24 cellular contexts compared by ENCODE assay signal in the genomic region with DNA sequence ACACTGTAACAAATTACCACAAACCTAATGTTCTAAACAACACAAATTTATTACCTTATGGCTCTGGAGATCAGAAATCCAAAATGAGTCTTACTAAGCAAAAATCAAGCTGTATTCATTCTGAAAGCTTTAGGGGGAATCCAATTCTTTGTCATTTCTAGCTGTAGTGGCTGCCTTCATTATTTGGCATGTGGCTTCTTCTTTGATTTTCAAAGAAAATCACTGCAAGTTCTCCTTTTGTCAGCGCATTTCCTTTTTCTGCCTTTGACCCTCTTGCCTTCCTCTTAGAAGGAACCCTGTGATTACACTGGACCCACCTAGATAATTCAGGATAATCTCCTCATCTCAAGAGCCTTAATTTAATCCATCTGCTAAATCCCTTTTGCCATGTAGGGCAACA. TPM values are rescaled to one million over a fixed set of nuclear protein-coding genes. Genes with fewer than 3 reads are reported as not detected.
DNase-seq lines count a peak whose midpoint lies in the region; ATAC-seq and TF ChIP-seq lines count a peak whose summit lies in the region.
"Had no signal": no experiment of that assay in that cellular context is flagged by ENCODE, and none has a peak within 500 bp of the region (broad histone marks: within the 10 kb centered on the region; RNA-seq: fewer than 3 reads in every experiment).

No MANE protein-coding gene starts in this region.

- H3K36me3 Mint-ChIP-seq in GM23338 (ENCODE audit: low read depth) = no peaks in the 10 kb centered on the region
- H3K36me3 Mint-ChIP-seq: CD4-positive, alpha-beta memory T cell had no signal

- no peak for TF ChIP-seq POLR2A in breast epithelium (IDR thresholded peaks at IDR 0.05)

- ATAC-seq in GM23338 (no peak), HG03565 (IDR thresholded peaks at IDR 0.05; ENCODE audit: unreplicated experiment) (peak; percentile 62), right cardiac atrium (no peak)
- ATAC-seq: A549, Right ventricle myocardium inferior had no signal

- peak; percentile 9 for DNase-seq in CD1c-positive myeloid dendritic cell (ENCODE audit: extremely low spot score)
- no peak for DNase-seq in GM23338 (ENCODE audit: low spot score)
- peak; percentile 55 for DNase-seq in OCI-M1 (lab: John Stamatoyannopoulos, UW)
- no peak for DNase-seq in NCI-H146 treated with DMSO at 0.1 percent for 48 hours (lab: John Stamatoyannopoulos, UW; ENCODE audit: unreplicated experiment)
- DNase-seq in activated T-cell treated with anti-CD3 and anti-CD28 coated beads for 4 hours = no peak
- DNase-seq in breast epithelium (ENCODE audit: low spot score in 2 of 2) = no peak
- no peak for DNase-seq in right cardiac atrium
- DNase-seq: Caco-2; CD4-positive, alpha-beta memory T cell; H7; HFFc6; NCI-H1417 treated with DMSO at 0.1 percent for 48 hours; NCI-H2029; NCI-H2227 treated with DMSO at 0.1 percent for 48 hours; NCI-H510A had no signal

- H3K4me1 ChIP-seq in GM23338 (ENCODE audit: insufficient read depth) (no peaks in the 10 kb centered on the region), breast epithelium (no peaks in the 10 kb centered on the region), right cardiac atrium (ENCODE audit: control insufficient read depth, insufficient read depth, low read length) (no peaks in the 10 kb centered on the region)
- H3K4me1 ChIP-seq: A549, BLaER1, Caco-2 had no signal

- no peaks in the 10 kb centered on the region for H3K79me2 ChIP-seq in GM23338 (replicated peaks; ENCODE audit: insufficient read depth)

- no peaks in the 10 kb centered on the region for H4K20me1 ChIP-seq in GM23338 (replicated peaks; ENCODE audit: insufficient read depth)
- H4K20me1 ChIP-seq: BLaER1 had no signal

- intact Hi-C loops in breast epithelium (cut with DNase I; ENCODE audit: low total_unique reads) = no loop called here
- intact Hi-C loops in right cardiac atrium (cut with DNase I) = no loop called here

- H3K4me3 Mint-ChIP-seq in GM23338 = no peak overlapping the region
- H3K4me3 Mint-ChIP-seq: CD4-positive, alpha-beta memory T cell; HFFc6; T-helper 1 cell treated with Interleukin-12 subunit alpha and Interleukin-12 subunit beta and Interleukin-4 antibody, amounts not matched to agents 30 μg/mL and 1 μg/mL, for 36 hours had no signal

- H3K9me3 ChIP-seq in breast epithelium (no peaks in the 10 kb centered on the region), right cardiac atrium (ENCODE audit: control insufficient read depth, low read length) (no peaks in the 10 kb centered on the region)
- H3K9me3 ChIP-seq: A549, BLaER1, Caco-2 had no signal

- H3K27ac Mint-ChIP-seq in GM23338 = no peak overlapping the region
- H3K27ac Mint-ChIP-seq: CD4-positive, alpha-beta memory T cell; HFFc6; T-helper 1 cell treated with Interleukin-12 subunit alpha and Interleukin-12 subunit beta and Interleukin-4 antibody, amounts not matched to agents 30 μg/mL and 1 μg/mL, for 36 hours had no signal

- no peaks in the 10 kb centered on the region for H3K27me3 ChIP-seq in GM23338 (ENCODE audit: insufficient read depth)
- H3K27me3 ChIP-seq in breast epithelium = no peaks in the 10 kb centered on the region
- H3K27me3 ChIP-seq in right cardiac atrium (ENCODE audit: control insufficient read depth, insufficient read depth) = no peaks in the 10 kb centered on the region
- H3K27me3 ChIP-seq: BLaER1 had no signal

- peaks cover 2% of the 10 kb centered on the region for H3K27me3 Mint-ChIP-seq in GM23338 (ENCODE audit: insufficient read depth, low read depth, poor library complexity)

- 0 out of 3 replicates have a peak, but pooled peaks cover 3% of the 10 kb centered on the region for H3K9me3 Mint-ChIP-seq in GM23338
- H3K9me3 Mint-ChIP-seq: CD4-positive, alpha-beta memory T cell; T-helper 1 cell treated with Interleukin-12 subunit alpha and Interleukin-12 subunit beta and Interleukin-4 antibody, amounts not matched to agents 30 μg/mL and 1 μg/mL, for 36 hours had no signal

- no peak overlapping the region for H3K4me2 ChIP-seq in GM23338
- H3K4me2 ChIP-seq: A549, BLaER1, KMS-11 had no signal

- H3K9me2 ChIP-seq in GM23338 (ENCODE audit: insufficient read depth) = 0 out of 2 replicates have a peak, but pooled peaks cover 4% of the 10 kb centered on the region

- H3K4me3 ChIP-seq in GM23338 (no peak overlapping the region), breast epithelium (no peak overlapping the region), right cardiac atrium (ENCODE audit: low read length) (no peak overlapping the region)
- H3K4me3 ChIP-seq: A549, BLaER1 had no signal

- no peaks in the 10 kb centered on the region for H3F3A ChIP-seq in GM23338 (replicated peaks; ENCODE audit: low read depth)

- H3K27ac ChIP-seq in GM23338 (ENCODE audit: low read depth) (no peak overlapping the region), breast epithelium (no peak overlapping the region), right cardiac atrium (ENCODE audit: low read length) (no peak overlapping the region)
- H3K27ac ChIP-seq: A549, BLaER1, KMS-11 had no signal

- peaks cover 8% of the 10 kb centered on the region; the same call in 2 of the 3 replicates for H3K4me1 Mint-ChIP-seq in GM23338
- H3K4me1 Mint-ChIP-seq: CD4-positive, alpha-beta memory T cell had no signal

- H3K36me3 ChIP-seq in GM23338 (ENCODE audit: insufficient read depth) = no peaks in the 10 kb centered on the region
- H3K36me3 ChIP-seq in breast epithelium = no peaks in the 10 kb centered on the region
- H3K36me3 ChIP-seq: BLaER1 had no signal

- WGBS in right cardiac atrium = 73% methylated on average over 1 of the region's 1 CpG

- TF ChIP-seq CTCF in GM23338 (conservative IDR thresholded peaks at IDR 0.05; ENCODE audit: low read depth in 2 of 2) = no peak
- TF ChIP-seq CTCF in breast epithelium (IDR thresholded peaks at IDR 0.05) = no peak

- peak overlapping the region; percentile 53 for H2AFZ ChIP-seq in GM23338

TF ChIP-seq in GM23338, 12 proteins besides CTCF, POLR2A, EP300 and RAD21 (continues in another document):
- TF ChIP-seq EZH2phosphoT487 (IDR thresholded peaks at IDR 0.05; ENCODE audit: unreplicated experiment) (no peak), STAT1 (IDR thresholded peaks at IDR 0.05; ENCODE audit: unreplicated experiment) (no peak), EZH2 (IDR thresholded peaks at IDR 0.05; ENCODE audit: low read depth, unreplicated experiment) (no peak), ZNF114 (CRISPR knock-in tag; IDR thresholded peaks at IDR 0.05) (no peak), JUNB (IDR thresholded peaks at IDR 0.05; ENCODE audit: unreplicated experiment) (no peak)

RNA-seq across cellular contexts. Expression of a gene that starts 36.9 kb away (rescaled TPM):
- total RNA-seq in GM23338 (2014; rRNA removed; shearing (Covaris generic)) = not detected in 2 replicates
- polyA plus RNA-seq in GM23338 (2016; fragmentation: Nextera tagmentation; extraction: Ambion mirVana) (not detected in 2 replicates), right cardiac atrium (not detected)
- total RNA-seq in breast epithelium (not detected), right cardiac atrium (not detected)
- total RNA-seq: Caco-2; CD4-positive, alpha-beta memory T cell; G401; H7; HFFc6; HT1080; Right ventricle myocardium inferior; SK-MEL-5 had no signal
- polyA plus RNA-seq: A549; CD4-positive, alpha-beta memory T cell had no signal

Comparison
In these comparisons a context has a peak if more than half of its experiments do, and no peak if none do; other contexts are left out.
1. DNase-seq: peak in CD1c-positive myeloid dendritic cell (single experiment) and OCI-M1 (single experiment); none in GM23338 (single experiment), NCI-H146 treated with DMSO at 0.1 percent for 48 hours (single experiment), activated T-cell treated with anti-CD3 and anti-CD28 coated beads for 4 hours (single experiment), breast epithelium (0 of 2) and right cardiac atrium (0 of 3).